In genomic region chr6:150204705-150205472, GRCh38 we compare ENCODE assay signal across 22 cellular contexts.
DNase-seq lines count a peak whose midpoint lies in the region; ATAC-seq, FAIRE-seq and TF ChIP-seq lines count a peak whose summit lies in the region.
"Had no signal": no experiment of that assay in that cellular context is flagged by ENCODE, and none has a peak within 500 bp of the region (broad histone marks: within the 10 kb centered on the region; RNA-seq: fewer than 3 reads in every experiment).

No MANE protein-coding gene starts in this region.

- in situ Hi-C loops in K562 (cut with MboI): no loop called here

- H3K27ac ChIP-seq in K562 (ENCODE audit: extremely low read depth, low read depth, low read length): no peak overlapping the region

- TF ChIP-seq CTCF in K562 (IDR thresholded peaks at IDR 0.05 in 2 of 3, conservative IDR thresholded peaks at IDR 0.05 in 1 of 3; ENCODE audit: insufficient read depth in 2 of 3, low read depth in 1 of 3, low read length in 3 of 3): no peak

- no peak for TF ChIP-seq POLR2A in K562 (conservative IDR thresholded peaks at IDR 0.05)

- H3K36me3 ChIP-seq in K562 (ENCODE audit: control insufficient read depth, insufficient read depth, low read length): no peaks in the 10 kb centered on the region

- BruUV-seq in K562 (replicated peaks; lab: Mats Ljungman, UMichigan): no TSS peak

- H3K4me3 ChIP-seq in K562: no peak overlapping the region

- peaks cover 2% of the 10 kb centered on the region for H3K27me3 Mint-ChIP-seq in memory B cell
- H3K27me3 Mint-ChIP-seq: type B pancreatic cell had no signal

- ATAC-seq in Right ventricle myocardium superior (ENCODE audit: poor library complexity) (peak; percentile 62), K562 (peak; percentile 52), memory B cell (ENCODE audit: low read depth) (peak; percentile 27), GM18907 (IDR thresholded peaks at IDR 0.05; ENCODE audit: unreplicated experiment) (no peak), GM19452 (IDR thresholded peaks at IDR 0.05; ENCODE audit: unreplicated experiment) (no peak)
- ATAC-seq: effector memory CD8-positive, alpha-beta T cell; Panc1 had no signal

- no peak for FAIRE-seq in K562 (lab: Jason Lieb, UNC)
- FAIRE-seq: GM18507, H54, TTC549 had no signal

- peak overlapping the region; percentile 6 for H3K4me3 Mint-ChIP-seq in memory B cell
- H3K4me3 Mint-ChIP-seq: CD4-positive, CD25-positive, alpha-beta regulatory T cell; effector memory CD8-positive, alpha-beta T cell; stimulated activated naive CD8-positive, alpha-beta T cell treated with anti-CD3 and anti-CD28 coated beads, Interleukin-15, Interleukin-2, amounts not matched to agents 100 ng/mL and 50 ng/mL, for 24 hours; type B pancreatic cell had no signal

- H3K36me3 Mint-ChIP-seq in memory B cell: no peaks in the 10 kb centered on the region
- H3K36me3 Mint-ChIP-seq: CD4-positive, CD25-positive, alpha-beta regulatory T cell; IgD-negative memory B cell; type B pancreatic cell had no signal

- H3K9me3 Mint-ChIP-seq in memory B cell: no peaks in the 10 kb centered on the region
- H3K9me3 Mint-ChIP-seq: CD4-positive, CD25-positive, alpha-beta regulatory T cell; effector memory CD8-positive, alpha-beta T cell; stimulated activated naive CD8-positive, alpha-beta T cell treated with anti-CD3 and anti-CD28 coated beads, Interleukin-15, Interleukin-2, amounts not matched to agents 100 ng/mL and 50 ng/mL, for 24 hours; type B pancreatic cell had no signal

- peak; percentile 65 for DNase-seq in Right ventricle myocardium superior
- no peak for DNase-seq in cardiac septum (ENCODE audit: low spot score)
- peak in 2 of 4 experiments; percentile 27 to 32 for DNase-seq in K562 (ENCODE audit: extremely low read depth in 1 of 4, low spot score in 3 of 4)
- no peak for DNase-seq in memory B cell (ENCODE audit: low spot score in 2 of 2)
- DNase-seq in hippocampal formation (lab: John Stamatoyannopoulos, UW): no peak
- DNase-seq in NCI-H146 treated with DMSO at 0.1 percent for 48 hours (lab: John Stamatoyannopoulos, UW; ENCODE audit: unreplicated experiment): no peak
- DNase-seq: activated CD4-positive, alpha-beta T cell treated with anti-CD3 and anti-CD28 coated beads, Interleukin-2, amount 50 U/mL, for 1 hour; activated naive CD4-positive, alpha-beta T cell; CD4-positive, CD25-positive, alpha-beta regulatory T cell; cerebellar nuclear complex; effector memory CD8-positive, alpha-beta T cell; NCI-H2029 treated with DMSO at 0.1 percent for 48 hours; NCI-H526 treated with DMSO at 0.1 percent for 48 hours had no signal

- peak overlapping the region; percentile 29; the same call in 1 of the 2 replicates for H3K4me2 ChIP-seq in K562 (ENCODE audit: insufficient read depth, low read length)

- no peak overlapping the region for H3K27ac Mint-ChIP-seq in memory B cell
- H3K27ac Mint-ChIP-seq: CD4-positive, CD25-positive, alpha-beta regulatory T cell; IgD-negative memory B cell; stimulated activated naive CD8-positive, alpha-beta T cell treated with anti-CD3 and anti-CD28 coated beads, Interleukin-15, Interleukin-2, amounts not matched to agents 100 ng/mL and 50 ng/mL, for 24 hours; type B pancreatic cell had no signal

- POLR2A ChIA-PET in K562 (lab: Yijun Ruan, JAX): interaction anchor here (0.8 to 1.4 kb wide), 3 partner anchors 9 to 24 kb away, joined by 3 read pairs; no protein-coding TSS in a partner anchor

- H3K9me3 ChIP-seq in K562 (replicated peaks; ENCODE audit: control insufficient read depth, insufficient read depth, low read depth, low read length): no peaks in the 10 kb centered on the region

- peaks cover 4% of the 10 kb centered on the region for H3K4me1 Mint-ChIP-seq in memory B cell
- H3K4me1 Mint-ChIP-seq: CD4-positive, CD25-positive, alpha-beta regulatory T cell had no signal

- H2AFZ ChIP-seq in K562 (ENCODE audit: low read depth, low read length): no peak overlapping the region

- H4K20me1 ChIP-seq in K562 (replicated peaks; ENCODE audit: control insufficient read depth, insufficient read depth, low read length): no peaks in the 10 kb centered on the region; the same call in 1 of the 2 replicates

- no peak for TF ChIP-seq RAD21 in K562 (CRISPR knock-in tag; conservative IDR thresholded peaks at IDR 0.05 in 1 of 2, IDR thresholded peaks at IDR 0.05 in 1 of 2)

- H3K4me1 ChIP-seq in K562 (replicated peaks in 1 of 2; ENCODE audit: control insufficient read depth in 2 of 2, insufficient read depth in 2 of 2, low read length in 2 of 2): peaks cover 20 to 23% of the 10 kb centered on the region in 2 experiments; a peak in 4 of 5 replicates

- H3K27me3 ChIP-seq in K562 (ENCODE audit: control insufficient read depth in 2 of 2, insufficient read depth in 2 of 2, low read length in 2 of 2): no peaks in the 10 kb centered on the region

- no peak for TF ChIP-seq EP300 in K562 (IDR thresholded peaks at IDR 0.05; ENCODE audit: low read length)

- CTCF ChIA-PET in K562 (lab: Yijun Ruan, JAX; ENCODE audit: low intra/inter-chr PET ratio): no interaction called here

- H3K9ac ChIP-seq in K562 (ENCODE audit: insufficient read depth in 1 of 2, low read depth in 2 of 2, low read length in 2 of 2): peak overlapping the region in 1 of 2 experiments; percentile 79; a peak in 1 of 4 replicates

- 26% methylated on average over 9 of the region's 9 CpGs for WGBS in K562 (ENCODE audit: insufficient coverage, low coverage, missing lambda C conversion rate)

- H3K9me1 ChIP-seq in K562 (ENCODE audit: control insufficient read depth, insufficient read depth, low read length): no peaks in the 10 kb centered on the region

- intact Hi-C loops in Right ventricle myocardium superior (cut with DNase I): no loop called here
- intact Hi-C loops in cardiac septum (cut with DNase I): no loop called here
- intact Hi-C loops in K562 (cut with micrococcal nuclease): no loop called here

- H3K79me2 ChIP-seq in K562 (ENCODE audit: control insufficient read depth, insufficient read depth, low read length): 0 out of 3 replicates have a peak, but pooled peaks cover 2% of the 10 kb centered on the region

TF ChIP-seq in K562, 482 proteins besides CTCF, POLR2A, EP300 and RAD21:
- TF ChIP-seq ZNF384 (IDR thresholded peaks at IDR 0.05; ENCODE audit: low read depth, low read length) (peak; percentile 75; the same call in 1 of the 2 replicates), CBFA2T3 (IDR thresholded peaks at IDR 0.05) (peak; percentile 40; the same call in 1 of the 2 replicates), ARID1B (IDR thresholded peaks at IDR 0.05) (peak; percentile 52), TAL1 (IDR thresholded peaks at IDR 0.05) (peak; percentile 31; the same call in 1 of the 2 replicates), KAT7 (CRISPR knock-in tag; IDR thresholded peaks at IDR 0.05; ENCODE audit: borderline replicate concordance) (no peak), NR2F6 (CRISPR knock-in tag; IDR thresholded peaks at IDR 0.05) (no peak), SPI1 (IDR thresholded peaks at IDR 0.05; ENCODE audit: borderline replicate concordance, low read depth, low read length) (peak; percentile 81; the same call in 1 of the 2 replicates), SMARCA4 (IDR thresholded peaks at IDR 0.05) (0 out of 2 replicates have a peak, but pooled peaks have one; percentile 24), CREB3 (tag; conservative IDR thresholded peaks at IDR 0.05; ENCODE audit: low read depth) (no peak), ZBTB7A (IDR thresholded peaks at IDR 0.05; ENCODE audit: borderline replicate concordance, control insufficient read depth, low read depth, low read length) (peak; percentile 25; the same call in 1 of the 2 replicates), MBD2 (IDR thresholded peaks at IDR 0.05; ENCODE audit: borderline replicate concordance, low read depth) (0 out of 2 replicates have a peak, but pooled peaks have one; percentile 10), TCF3 (CRISPR knock-in tag; IDR thresholded peaks at IDR 0.05) (peak; percentile 53), ZNF263 (CRISPR knock-in tag; IDR thresholded peaks at IDR 0.05; ENCODE audit: borderline replicate concordance) (peak; percentile 81)

Comparison
In these comparisons a context has a peak if more than half of its experiments do, and no peak if none do; other contexts are left out.
1. ATAC-seq: peak in Right ventricle myocardium superior (single experiment), K562 (single experiment) and memory B cell (single experiment); none in GM18907 (single experiment) and GM19452 (single experiment).